Comparison of ENCODE assay signal across 27 cellular contexts in genomic region chr3:138682674-138683073, GRCh38.
"Had no signal": no experiment of that assay in that cellular context is flagged by ENCODE, and none has a peak within 500 bp of the region (broad histone marks: within the 10 kb centered on the region; RNA-seq: fewer than 3 reads in every experiment).

No MANE protein-coding gene starts in this region.

- H3K4me1 ChIP-seq: neural progenitor cell, prostate gland, suprapubic skin, tibial artery, upper lobe of right lung had no signal

- H3K4me3 ChIP-seq: lower lobe of right lung, neural progenitor cell, prostate gland, skin epidermis, suprapubic skin, thoracic aorta, tibial artery, upper lobe of right lung had no signal

- H3K27ac ChIP-seq: lower lobe of right lung, neural progenitor cell, neutrophil, prostate gland, skin epidermis, suprapubic skin, thoracic aorta, tibial artery, upper lobe of right lung had no signal

- H3K9me3 ChIP-seq: lower lobe of right lung, neutrophil, prostate gland, suprapubic skin, thoracic aorta, tibial artery, upper lobe of right lung had no signal

- DNase-seq: hippocampal formation; left cardiac atrium; lower lobe of right lung; mammary epithelial cell; mesenchymal stem cell; naive thymus-derived CD8-positive, alpha-beta T cell; occipital lobe; retina; right cardiac atrium; stimulated activated CD4-positive, alpha-beta T cell treated with anti-CD3 and anti-CD28 coated beads, Interleukin-12 subunit alpha, Interleukin-12 subunit beta, amount 100 ng/mL, for 4 hours; stimulated activated CD4-positive, alpha-beta T cell treated with anti-CD3 and anti-CD28 coated beads, Interleukin-15, amount 100 ng/mL, for 24 hours; stimulated activated CD4-positive, alpha-beta T cell treated with anti-CD3 and anti-CD28 coated beads, Interleukin-2, amount 100 ng/mL, for 24 hours; stimulated activated CD4-positive, alpha-beta T cell treated with anti-CD3 and anti-CD28 coated beads, Interleukin-4, amount 100 ng/mL, for 1 hour; stimulated activated naive CD4-positive, alpha-beta T cell; tibial artery; trophoblast cell; upper lobe of right lung had no signal

- H3K36me3 ChIP-seq: prostate gland, thoracic aorta had no signal

- H3K4me1 Mint-ChIP-seq: nephron, neural progenitor cell had no signal

- ATAC-seq: left cardiac atrium; left lobe of liver; lower lobe of right lung; naive thymus-derived CD8-positive, alpha-beta T cell; right cardiac atrium; sciatic nerve; upper lobe of right lung had no signal

- H3K9me3 Mint-ChIP-seq: naive thymus-derived CD8-positive, alpha-beta T cell; nephron; neural progenitor cell; stimulated activated naive CD8-positive, alpha-beta T cell treated with anti-CD3 and anti-CD28 coated beads, Interleukin-15, Interleukin-2, amounts not matched to agents 100 ng/mL and 50 ng/mL, for 24 hours had no signal

- H3K27me3 Mint-ChIP-seq: naive thymus-derived CD8-positive, alpha-beta T cell; stimulated activated naive CD8-positive, alpha-beta T cell treated with anti-CD3 and anti-CD28 coated beads, Interleukin-15, Interleukin-2, amounts not matched to agents 100 ng/mL and 50 ng/mL, for 24 hours had no signal

- H3K27me3 ChIP-seq: neural progenitor cell, neutrophil, suprapubic skin, tibial artery, upper lobe of right lung had no signal

- H3K4me2 ChIP-seq: neural progenitor cell had no signal

- H3K27ac Mint-ChIP-seq: neural progenitor cell; stimulated activated naive CD8-positive, alpha-beta T cell treated with anti-CD3 and anti-CD28 coated beads, Interleukin-15, Interleukin-2, amounts not matched to agents 100 ng/mL and 50 ng/mL, for 24 hours had no signal

- H3K4me3 Mint-ChIP-seq: naive thymus-derived CD8-positive, alpha-beta T cell; nephron; neural progenitor cell; stimulated activated naive CD8-positive, alpha-beta T cell treated with anti-CD3 and anti-CD28 coated beads, Interleukin-15, Interleukin-2, amounts not matched to agents 100 ng/mL and 50 ng/mL, for 24 hours had no signal
